In genomic region chr11:57432017-57432590, GRCh38 we compare ENCODE assay signal across 17 cellular contexts. TPM values are rescaled to one million over a fixed set of nuclear protein-coding genes. Genes with fewer than 3 reads are reported as not detected.
A peak's percentile ranks its signal among the peaks of the same experiment; 100 is the strongest.
DNase-seq lines count a peak whose midpoint lies in the region; ATAC-seq, FAIRE-seq and TF ChIP-seq lines count a peak whose summit lies in the region.
"Had no signal": no experiment of that assay in that cellular context is flagged by ENCODE, and none has a peak within 500 bp of the region (broad histone marks: within the 10 kb centered on the region; RNA-seq: fewer than 3 reads in every experiment).

No MANE protein-coding gene starts in this region.

- H3K27me3 ChIP-seq in GM12878 (replicated peaks in 1 of 2; ENCODE audit: control insufficient read depth in 2 of 2, insufficient read depth in 2 of 2, low read length in 1 of 2): no peaks in the 10 kb centered on the region

- no peak for TF ChIP-seq EP300 in GM12878 (IDR thresholded peaks at IDR 0.05; ENCODE audit: borderline replicate concordance in 1 of 2, control insufficient read depth in 1 of 2, low read depth in 2 of 2, low read length in 2 of 2)

- peak overlapping the region; percentile 68 to 71 for H3K4me3 Mint-ChIP-seq in CD14-positive monocyte
- H3K4me3 Mint-ChIP-seq in neural crest cell: peak overlapping the region; percentile 21
- no peak overlapping the region for H3K4me3 Mint-ChIP-seq in activated CD8-positive, alpha-beta T cell treated with anti-CD3 and anti-CD28 coated beads, Interleukin-2, amount 10 ng/mL, durations not matched to agents 7 days and 5 days
- H3K4me3 Mint-ChIP-seq in activated T-helper 2 cell treated with anti-CD3 and anti-CD28 coated beads, Interferon-gamma antibody, Interleukin-2, Interleukin-4, amounts not matched to agents 10 μg/mL and 5 μg/mL and 100 μg/mL, durations not matched to agents 14 hours and 24 hours and 36 hours (ENCODE audit: low read depth): no peak overlapping the region
- H3K4me3 Mint-ChIP-seq: activated CD8-positive, alpha-beta T cell treated with anti-CD3 and anti-CD28 coated beads for 36 hours; activated naive CD4-positive, alpha-beta T cell treated with anti-CD3 and anti-CD28 coated beads, Interleukin-2, amount 10 ng/mL, durations not matched to agents 7 days and 5 days had no signal

- H2AFZ ChIP-seq in GM12878 (ENCODE audit: control insufficient read depth, low read depth, low read length): peak overlapping the region; percentile 31; the same call in 1 of the 2 replicates

- H4K20me1 ChIP-seq in GM12878 (ENCODE audit: control insufficient read depth, insufficient read depth): no peaks in the 10 kb centered on the region

- CTCF ChIA-PET in GM12878 (lab: Yijun Ruan, JAX): interaction anchor here (2.6 to 6.4 kb wide), 3 partner anchors 25 to 60 kb away, joined by 10 to 40 read pairs (median 17); no protein-coding TSS in a partner anchor
- CTCF ChIA-PET in activated CD8-positive, alpha-beta T cell treated with anti-CD3 and anti-CD28 coated beads, Interleukin-2, amount 10 ng/mL, durations not matched to agents 7 days and 5 days (lab: Charles Lee): interaction anchor here (2.6 kb wide), 1 partner anchor 62 kb away, joined by 10 read pairs; no protein-coding TSS in a partner anchor

- DNase-seq in CD14-positive monocyte (ENCODE audit: low spot score) (no peak), GM12878 (ENCODE audit: low read depth, low spot score) (no peak), neural crest cell (ENCODE audit: low read depth, low spot score) (no peak), midbrain (lab: John Stamatoyannopoulos, UW) (no peak)
- DNase-seq in activated CD8-positive, alpha-beta T cell treated with anti-CD3 and anti-CD28 coated beads, Interleukin-2, amount 10 ng/mL, durations not matched to agents 7 days and 5 days: no peak
- no peak for DNase-seq in activated T-helper 2 cell treated with anti-CD3 and anti-CD28 coated beads, Interferon-gamma antibody, Interleukin-2, Interleukin-4, amounts not matched to agents 10 μg/mL and 5 μg/mL and 100 μg/mL, durations not matched to agents 14 hours and 24 hours and 36 hours (ENCODE audit: low spot score)
- DNase-seq: activated naive CD4-positive, alpha-beta T cell treated with anti-CD3 and anti-CD28 coated beads, Interleukin-2, amount 10 ng/mL, durations not matched to agents 7 days and 5 days; kidney; NCI-H1417; NCI-H510A; RPMI8226; stimulated activated CD4-positive, alpha-beta T cell treated with anti-CD3 and anti-CD28 coated beads, Interleukin-2, amount 100 ng/mL, for 48 hours had no signal

- no peak for TF ChIP-seq POLR2A in GM12878 (IDR thresholded peaks at IDR 0.05; ENCODE audit: low read depth, low read length)

- no peak overlapping the region for H3K27ac ChIP-seq in GM12878 (ENCODE audit: control insufficient read depth, insufficient read depth)
- H3K27ac ChIP-seq: cardiac muscle cell had no signal

- no peak overlapping the region for H3K4me2 ChIP-seq in GM12878 (ENCODE audit: control insufficient read depth, insufficient read depth)

- BruUV-seq in GM12878 (replicated peaks; lab: Mats Ljungman, UMichigan): no TSS peak

- peaks cover 0 to 2% (median 2%) of the 10 kb centered on the region in 3 donors for H3K27me3 Mint-ChIP-seq in CD14-positive monocyte (ENCODE audit: low read depth in 3 of 3)
- H3K27me3 Mint-ChIP-seq in neural crest cell (ENCODE audit: low read depth): peaks cover 19% of the 10 kb centered on the region
- peaks cover 16% of the 10 kb centered on the region for H3K27me3 Mint-ChIP-seq in activated CD8-positive, alpha-beta T cell treated with anti-CD3 and anti-CD28 coated beads, Interleukin-2, amount 10 ng/mL, durations not matched to agents 7 days and 5 days (ENCODE audit: low read depth)
- peaks cover 5% of the 10 kb centered on the region for H3K27me3 Mint-ChIP-seq in activated T-helper 2 cell treated with anti-CD3 and anti-CD28 coated beads, Interferon-gamma antibody, Interleukin-2, Interleukin-4, amounts not matched to agents 10 μg/mL and 5 μg/mL and 100 μg/mL, durations not matched to agents 14 hours and 24 hours and 36 hours (ENCODE audit: low read depth)
- H3K27me3 Mint-ChIP-seq: activated CD8-positive, alpha-beta T cell treated with anti-CD3 and anti-CD28 coated beads for 36 hours had no signal

- no peaks in the 10 kb centered on the region for H3K36me3 Mint-ChIP-seq in CD14-positive monocyte
- no peaks in the 10 kb centered on the region for H3K36me3 Mint-ChIP-seq in neural crest cell (ENCODE audit: low read depth)
- H3K36me3 Mint-ChIP-seq in activated CD8-positive, alpha-beta T cell treated with anti-CD3 and anti-CD28 coated beads, Interleukin-2, amount 10 ng/mL, durations not matched to agents 7 days and 5 days (ENCODE audit: low read depth): no peaks in the 10 kb centered on the region
- no peaks in the 10 kb centered on the region for H3K36me3 Mint-ChIP-seq in activated T-helper 2 cell treated with anti-CD3 and anti-CD28 coated beads, Interferon-gamma antibody, Interleukin-2, Interleukin-4, amounts not matched to agents 10 μg/mL and 5 μg/mL and 100 μg/mL, durations not matched to agents 14 hours and 24 hours and 36 hours (ENCODE audit: low read depth)
- H3K36me3 Mint-ChIP-seq: activated naive CD4-positive, alpha-beta T cell treated with anti-CD3 and anti-CD28 coated beads, Interleukin-2, amount 10 ng/mL, durations not matched to agents 7 days and 5 days had no signal

- peaks cover 2% of the 10 kb centered on the region; the same call in 1 of the 2 replicates for H3K79me2 ChIP-seq in GM12878 (ENCODE audit: control insufficient read depth, insufficient read depth, low read length)

- intact Hi-C loops in CD14-positive monocyte (cut with micrococcal nuclease) (no loop called here), GM12878 (cut with micrococcal nuclease; ENCODE audit: unreplicated experiment) (no loop called here)
- intact Hi-C loops in activated T-helper 2 cell treated with anti-CD3 and anti-CD28 coated beads, Interferon-gamma antibody, Interleukin-2, Interleukin-4, amounts not matched to agents 10 μg/mL and 5 μg/mL and 100 μg/mL, durations not matched to agents 14 hours and 24 hours and 36 hours (cut with micrococcal nuclease): no loop called here

- H3K4me1 Mint-ChIP-seq in CD14-positive monocyte: peaks cover 55% of the 10 kb centered on the region
- peaks cover 27% of the 10 kb centered on the region for H3K4me1 Mint-ChIP-seq in neural crest cell
- peaks cover 11% of the 10 kb centered on the region for H3K4me1 Mint-ChIP-seq in activated CD8-positive, alpha-beta T cell treated with anti-CD3 and anti-CD28 coated beads, Interleukin-2, amount 10 ng/mL, durations not matched to agents 7 days and 5 days (ENCODE audit: low read depth)
- H3K4me1 Mint-ChIP-seq in activated T-helper 2 cell treated with anti-CD3 and anti-CD28 coated beads, Interferon-gamma antibody, Interleukin-2, Interleukin-4, amounts not matched to agents 10 μg/mL and 5 μg/mL and 100 μg/mL, durations not matched to agents 14 hours and 24 hours and 36 hours (ENCODE audit: low read depth): peaks cover 16% of the 10 kb centered on the region

- H3K9me3 ChIP-seq in GM12878 (replicated peaks; ENCODE audit: control insufficient read depth, insufficient read depth, low read length): no peaks in the 10 kb centered on the region

- FAIRE-seq in GM12878 (lab: Jason Lieb, UNC): no peak
- FAIRE-seq: kidney had no signal

- POLR2A ChIA-PET in GM12878 (lab: Charles Lee): interaction anchor here (0.6 to 1.8 kb wide), 2 partner anchors 11 to 43 kb away, joined by 3 to 6 read pairs; no protein-coding TSS in a partner anchor
- POLR2A ChIA-PET in activated CD8-positive, alpha-beta T cell treated with anti-CD3 and anti-CD28 coated beads, Interleukin-2, amount 10 ng/mL, durations not matched to agents 7 days and 5 days (lab: Charles Lee): no interaction called here

- no peak overlapping the region for H3K4me3 ChIP-seq in GM12878
- H3K4me3 ChIP-seq: cardiac muscle cell had no signal

- ATAC-seq in HG02759 (IDR thresholded peaks at IDR 0.05; ENCODE audit: unreplicated experiment) (peak; percentile 14), GM12878 (no peak; the same call in 2 of the 3 replicates), HG03520 (IDR thresholded peaks at IDR 0.05; ENCODE audit: unreplicated experiment) (no peak)
- ATAC-seq in activated CD8-positive, alpha-beta T cell treated with anti-CD3 and anti-CD28 coated beads, Interleukin-2, amount 10 ng/mL, durations not matched to agents 7 days and 5 days: no peak
- ATAC-seq: HCT116 had no signal

- RAD21 ChIA-PET in GM12878 (lab: Charles Lee; ENCODE audit: unreplicated experiment): interaction anchor here (1.0 to 1.7 kb wide), 2 partner anchors 82 to 86 kb away, joined by 4 to 6 read pairs; no protein-coding TSS in a partner anchor

- WGBS in GM12878 (ENCODE audit: insufficient coverage, insufficient replicate concordance, low lambda C conversion rate, missing lambda C conversion rate): 76% methylated on average over 7 of the region's 7 CpGs

- no peak for TF ChIP-seq RAD21 in GM12878 (IDR thresholded peaks at IDR 0.05; ENCODE audit: insufficient read depth, low read depth, low read length)

- H3K9me3 Mint-ChIP-seq in CD14-positive monocyte: no peaks in the 10 kb centered on the region
- no peaks in the 10 kb centered on the region for H3K9me3 Mint-ChIP-seq in neural crest cell
- no peaks in the 10 kb centered on the region for H3K9me3 Mint-ChIP-seq in activated CD8-positive, alpha-beta T cell treated with anti-CD3 and anti-CD28 coated beads, Interleukin-2, amount 10 ng/mL, durations not matched to agents 7 days and 5 days (ENCODE audit: insufficient read depth)
- no peaks in the 10 kb centered on the region for H3K9me3 Mint-ChIP-seq in activated T-helper 2 cell treated with anti-CD3 and anti-CD28 coated beads, Interferon-gamma antibody, Interleukin-2, Interleukin-4, amounts not matched to agents 10 μg/mL and 5 μg/mL and 100 μg/mL, durations not matched to agents 14 hours and 24 hours and 36 hours
- H3K9me3 Mint-ChIP-seq: activated CD8-positive, alpha-beta T cell treated with anti-CD3 and anti-CD28 coated beads for 36 hours; activated naive CD4-positive, alpha-beta T cell treated with anti-CD3 and anti-CD28 coated beads, Interleukin-2, amount 10 ng/mL, durations not matched to agents 7 days and 5 days had no signal

- H3K9ac ChIP-seq in GM12878 (ENCODE audit: control insufficient read depth, insufficient read depth, low read length): no peak overlapping the region

- SMC1A ChIA-PET in GM12878 (lab: Charles Lee; ENCODE audit: uncharacterized antibody, unreplicated experiment): interaction anchor here (1.2 kb wide), 1 partner anchor 94 kb away, joined by 3 read pairs; no protein-coding TSS in a partner anchor

- H3K4me1 ChIP-seq in GM12878 (ENCODE audit: control insufficient read depth, insufficient read depth, low read length): peaks cover 9% of the 10 kb centered on the region

- TF ChIP-seq CTCF in CD14-positive monocyte (IDR thresholded peaks at IDR 0.05) (no peak), GM12878 (IDR thresholded peaks at IDR 0.05 in 2 of 3, conservative IDR thresholded peaks at IDR 0.05 in 1 of 3; ENCODE audit: control insufficient read depth in 2 of 3, extremely low read depth in 1 of 3, insufficient read depth in 1 of 3, low read depth in 3 of 3, low read length in 3 of 3) (no peak), neural crest cell (conservative IDR thresholded peaks at IDR 0.05) (no peak)

- in situ Hi-C loops in GM12878 (cut with MboI): no loop called here

- peak overlapping the region; percentile 90 to 98 (median 94) for H3K27ac Mint-ChIP-seq in CD14-positive monocyte
- peak overlapping the region; percentile 80 for H3K27ac Mint-ChIP-seq in neural crest cell (ENCODE audit: unreplicated experiment)
- H3K27ac Mint-ChIP-seq in activated CD8-positive, alpha-beta T cell treated with anti-CD3 and anti-CD28 coated beads, Interleukin-2, amount 10 ng/mL, durations not matched to agents 7 days and 5 days: no peak overlapping the region
- no peak overlapping the region for H3K27ac Mint-ChIP-seq in activated T-helper 2 cell treated with anti-CD3 and anti-CD28 coated beads, Interferon-gamma antibody, Interleukin-2, Interleukin-4, amounts not matched to agents 10 μg/mL and 5 μg/mL and 100 μg/mL, durations not matched to agents 14 hours and 24 hours and 36 hours
- H3K27ac Mint-ChIP-seq: activated CD8-positive, alpha-beta T cell treated with anti-CD3 and anti-CD28 coated beads for 36 hours; activated naive CD4-positive, alpha-beta T cell treated with anti-CD3 and anti-CD28 coated beads, Interleukin-2, amount 10 ng/mL, durations not matched to agents 7 days and 5 days had no signal

- no peaks in the 10 kb centered on the region for H3K36me3 ChIP-seq in GM12878 (ENCODE audit: control insufficient read depth in 2 of 2, insufficient read depth in 2 of 2, low read length in 1 of 2)
- H3K36me3 ChIP-seq: cardiac muscle cell had no signal

RNA-seq across cellular contexts. Expression of gene SLC43A3, which starts 5.2 kb away (rescaled TPM):
- 100 to 1,000 TPM; 109 to 116 TPM for polyA plus RNA-seq in CD14-positive monocyte
- 332 and 410 TPM in 2 replicates for total RNA-seq in GM12878 (2013; cell fraction: nucleolus; rRNA removed)
- total RNA-seq in GM12878 (2014; rRNA removed): 104 and 112 TPM in 2 replicates
- 79.7 and 80.2 TPM in 2 replicates for total RNA-seq in GM12878 (2014; rRNA removed; fragmentation: Illumina TruSeq; extraction: Trizol)
- total RNA-seq in GM12878 (2021): 147 and 158 TPM in 2 replicates
- 77.0 TPM for polyA plus RNA-seq in GM12878 (2011; ENCODE audit: low read depth)
- polyA plus RNA-seq in GM12878 (2011; rRNA removed): 129 and 237 TPM in 2 replicates
- 362 and 451 TPM in 2 replicates for polyA plus RNA-seq in GM12878 (2011; cell fraction: cytosol; rRNA removed)
- polyA plus RNA-seq in GM12878 (2011; cell fraction: nucleus; rRNA removed): 282 and 405 TPM in 2 replicates
- polyA plus RNA-seq in GM12878 (2012): 84.4 and 111 TPM in 2 replicates
- polyA plus RNA-seq in GM12878 (2014; fragmentation: Illumina TruSeq; extraction: Trizol): 153 and 168 TPM in 2 replicates
- polyA plus RNA-seq in GM12878 (2014; fragmentation: Nextera tagmentation; extraction: Ambion mirVana): 10 to 100 TPM; 37.5 to 79.9 TPM
- 107 and 111 TPM in 2 replicates for polyA plus RNA-seq in GM12878 (2014; rRNA removed)
- 100 to 1,000 TPM; 189 to 200 TPM for polyA plus RNA-seq in GM12878 (2016; fragmentation: Nextera tagmentation; extraction: Ambion mirVana)
- 286 and 303 TPM in 2 replicates for polyA minus RNA-seq in GM12878 (2011; rRNA and poly(A)+ RNA removed)
- 73.4 and 78.4 TPM in 2 replicates for polyA minus RNA-seq in GM12878 (2011; cell fraction: cytosol; rRNA and poly(A)+ RNA removed)
- 142 and 145 TPM in 2 replicates for polyA minus RNA-seq in GM12878 (2011; cell fraction: nucleus; rRNA and poly(A)+ RNA removed)
- 52.9 and 53.7 TPM in 2 replicates for total RNA-seq in neural crest cell
- total RNA-seq in activated CD8-positive, alpha-beta T cell treated with anti-CD3 and anti-CD28 coated beads, Interleukin-2, amount 10 ng/mL, durations not matched to agents 7 days and 5 days: 100 to 1,000 TPM; 103 to 120 TPM
- total RNA-seq in activated T-helper 2 cell treated with anti-CD3 and anti-CD28 coated beads, Interferon-gamma antibody, Interleukin-2, Interleukin-4, amounts not matched to agents 10 μg/mL and 5 μg/mL and 100 μg/mL, durations not matched to agents 14 hours and 24 hours and 36 hours: 174 and 189 TPM in 2 replicates

RNA-seq across cellular contexts. Expression of gene RTN4RL2, which starts 28.2 kb away (rescaled TPM):
- polyA plus RNA-seq in CD14-positive monocyte: under 1 TPM; 0.40 to 0.53 TPM
- not detected in 2 replicates for total RNA-seq in GM12878 (2013; cell fraction: nucleolus; rRNA removed)
- 0.33 and 0.34 TPM in 2 replicates for total RNA-seq in GM12878 (2014; rRNA removed)
- total RNA-seq in GM12878 (2014; rRNA removed; fragmentation: Illumina TruSeq; extraction: Trizol): not detected in 2 replicates
- total RNA-seq in GM12878 (2021): 1.0 and 1.1 TPM in 2 replicates
- not detected for polyA plus RNA-seq in GM12878 (2011; ENCODE audit: low read depth)
- polyA plus RNA-seq in GM12878 (2011; rRNA removed): not detected in 2 replicates
- 0.03 and 0.09 TPM in 2 replicates for polyA plus RNA-seq in GM12878 (2011; cell fraction: cytosol; rRNA removed)
- 0.22 and 0.39 TPM in 2 replicates for polyA plus RNA-seq in GM12878 (2011; cell fraction: nucleus; rRNA removed)
- polyA plus RNA-seq in GM12878 (2012): 0.08 and 0.11 TPM in 2 replicates
- not detected in 2 replicates for polyA plus RNA-seq in GM12878 (2014; fragmentation: Illumina TruSeq; extraction: Trizol)
- polyA plus RNA-seq in GM12878 (2014; fragmentation: Nextera tagmentation; extraction: Ambion mirVana): under 1 TPM in 1 of 2 experiments, not detected in 1; 0.14 TPM
- polyA plus RNA-seq in GM12878 (2014; rRNA removed): 0.58 and 0.88 TPM in 2 replicates
- polyA plus RNA-seq in GM12878 (2016; fragmentation: Nextera tagmentation; extraction: Ambion mirVana): under 1 TPM; 0.48 to 0.55 TPM
- not detected in 2 replicates for polyA minus RNA-seq in GM12878 (2011; rRNA and poly(A)+ RNA removed)
- not detected in 2 replicates for polyA minus RNA-seq in GM12878 (2011; cell fraction: cytosol; rRNA and poly(A)+ RNA removed)
- polyA minus RNA-seq in GM12878 (2011; cell fraction: nucleus; rRNA and poly(A)+ RNA removed): 0.36 and 0.38 TPM in 2 replicates
- 2.4 and 3.4 TPM in 2 replicates for total RNA-seq in neural crest cell
- under 1 TPM; 0.47 to 0.57 TPM for total RNA-seq in activated CD8-positive, alpha-beta T cell treated with anti-CD3 and anti-CD28 coated beads, Interleukin-2, amount 10 ng/mL, durations not matched to agents 7 days and 5 days
- 0.18 TPM in 1 of 2 replicates, not detected in the other for total RNA-seq in activated T-helper 2 cell treated with anti-CD3 and anti-CD28 coated beads, Interferon-gamma antibody, Interleukin-2, Interleukin-4, amounts not matched to agents 10 μg/mL and 5 μg/mL and 100 μg/mL, durations not matched to agents 14 hours and 24 hours and 36 hours

RNA-seq across cellular contexts. Expression of gene PRG2, which starts 41.7 kb away (rescaled TPM):
- polyA plus RNA-seq in CD14-positive monocyte: not detected
- 1.2 and 1.3 TPM in 2 replicates for total RNA-seq in GM12878 (2013; cell fraction: nucleolus; rRNA removed)
- 0.68 TPM in 1 of 2 replicates, not detected in the other for total RNA-seq in GM12878 (2014; rRNA removed)
- total RNA-seq in GM12878 (2014; rRNA removed; fragmentation: Illumina TruSeq; extraction: Trizol): 0.41 TPM in 1 of 2 replicates, not detected in the other
- 1.7 and 2.0 TPM in 2 replicates for total RNA-seq in GM12878 (2021)
- 1.2 TPM for polyA plus RNA-seq in GM12878 (2011; ENCODE audit: low read depth)
- polyA plus RNA-seq in GM12878 (2011; rRNA removed): 0.23 and 0.43 TPM in 2 replicates
- 0.87 and 1.3 TPM in 2 replicates for polyA plus RNA-seq in GM12878 (2011; cell fraction: cytosol; rRNA removed)
- polyA plus RNA-seq in GM12878 (2011; cell fraction: nucleus; rRNA removed): 7.3 and 7.5 TPM in 2 replicates
- polyA plus RNA-seq in GM12878 (2012): 1.3 and 1.7 TPM in 2 replicates
- polyA plus RNA-seq in GM12878 (2014; fragmentation: Illumina TruSeq; extraction: Trizol): 0.10 TPM in 1 of 2 replicates, not detected in the other
- polyA plus RNA-seq in GM12878 (2014; fragmentation: Nextera tagmentation; extraction: Ambion mirVana): 1 to 10 TPM in 1 of 2 experiments, under 1 TPM in 1; 0.88 to 1.0 TPM
- polyA plus RNA-seq in GM12878 (2014; rRNA removed): 0.25 and 0.40 TPM in 2 replicates
- polyA plus RNA-seq in GM12878 (2016; fragmentation: Nextera tagmentation; extraction: Ambion mirVana): under 1 TPM in 1 of 2 experiments, not detected in 1; 0.19 TPM
- 0.72 and 1.2 TPM in 2 replicates for polyA minus RNA-seq in GM12878 (2011; rRNA and poly(A)+ RNA removed)
- polyA minus RNA-seq in GM12878 (2011; cell fraction: cytosol; rRNA and poly(A)+ RNA removed): not detected in 2 replicates
- 0.36 and 1.1 TPM in 2 replicates for polyA minus RNA-seq in GM12878 (2011; cell fraction: nucleus; rRNA and poly(A)+ RNA removed)
- total RNA-seq in neural crest cell: 0.23 TPM in 1 of 2 replicates, not detected in the other
- total RNA-seq in activated CD8-positive, alpha-beta T cell treated with anti-CD3 and anti-CD28 coated beads, Interleukin-2, amount 10 ng/mL, durations not matched to agents 7 days and 5 days: under 1 TPM in 1 of 2 experiments, not detected in 1; 0.26 TPM
- 0.18 TPM in 1 of 2 replicates, not detected in the other for total RNA-seq in activated T-helper 2 cell treated with anti-CD3 and anti-CD28 coated beads, Interferon-gamma antibody, Interleukin-2, Interleukin-4, amounts not matched to agents 10 μg/mL and 5 μg/mL and 100 μg/mL, durations not matched to agents 14 hours and 24 hours and 36 hours
- total RNA-seq: cardiac muscle cell had no signal
- polyA plus RNA-seq: cardiac muscle cell had no signal

RNA-seq across cellular contexts. Expression of gene PRG3, which starts 51.2 kb away (rescaled TPM):
- polyA plus RNA-seq in CD14-positive monocyte: not detected
- total RNA-seq in GM12878 (2013; cell fraction: nucleolus; rRNA removed): not detected in 2 replicates
- not detected in 2 replicates for total RNA-seq in GM12878 (2014; rRNA removed)
- total RNA-seq in GM12878 (2014; rRNA removed; fragmentation: Illumina TruSeq; extraction: Trizol): not detected in 2 replicates
- total RNA-seq in GM12878 (2021): not detected in 2 replicates
- polyA plus RNA-seq in GM12878 (2011; ENCODE audit: low read depth): not detected
- not detected in 2 replicates for polyA plus RNA-seq in GM12878 (2011; rRNA removed)
- not detected in 2 replicates for polyA plus RNA-seq in GM12878 (2011; cell fraction: cytosol; rRNA removed)
- polyA plus RNA-seq in GM12878 (2011; cell fraction: nucleus; rRNA removed): not detected in 2 replicates
- polyA plus RNA-seq in GM12878 (2012): not detected in 2 replicates
- polyA plus RNA-seq in GM12878 (2014; fragmentation: Illumina TruSeq; extraction: Trizol): not detected in 2 replicates
- not detected for polyA plus RNA-seq in GM12878 (2014; fragmentation: Nextera tagmentation; extraction: Ambion mirVana)
- polyA plus RNA-seq in GM12878 (2014; rRNA removed): not detected in 2 replicates
- not detected for polyA plus RNA-seq in GM12878 (2016; fragmentation: Nextera tagmentation; extraction: Ambion mirVana)
- not detected in 2 replicates for polyA minus RNA-seq in GM12878 (2011; rRNA and poly(A)+ RNA removed)
- polyA minus RNA-seq in GM12878 (2011; cell fraction: cytosol; rRNA and poly(A)+ RNA removed): not detected in 2 replicates
- not detected in 2 replicates for polyA minus RNA-seq in GM12878 (2011; cell fraction: nucleus; rRNA and poly(A)+ RNA removed)
- total RNA-seq in neural crest cell: not detected in 2 replicates
- total RNA-seq in activated CD8-positive, alpha-beta T cell treated with anti-CD3 and anti-CD28 coated beads, Interleukin-2, amount 10 ng/mL, durations not matched to agents 7 days and 5 days: not detected
- total RNA-seq in activated T-helper 2 cell treated with anti-CD3 and anti-CD28 coated beads, Interferon-gamma antibody, Interleukin-2, Interleukin-4, amounts not matched to agents 10 μg/mL and 5 μg/mL and 100 μg/mL, durations not matched to agents 14 hours and 24 hours and 36 hours: not detected in 2 replicates
- total RNA-seq: activated CD8-positive, alpha-beta T cell treated with anti-CD3 and anti-CD28 coated beads for 36 hours; cardiac muscle cell; kidney had no signal
- polyA plus RNA-seq: cardiac muscle cell had no signal

Comparison
In these comparisons a context has a peak if more than half of its experiments do, and no peak if none do; other contexts are left out.
1. H3K27ac Mint-ChIP-seq: peak in CD14-positive monocyte (7 of 7) and neural crest cell (single experiment); none in activated CD8-positive, alpha-beta T cell treated with anti-CD3 and anti-CD28 coated beads, Interleukin-2, amount 10 ng/mL, durations not matched to agents 7 days and 5 days (single experiment) and activated T-helper 2 cell treated with anti-CD3 and anti-CD28 coated beads, Interferon-gamma antibody, Interleukin-2, Interleukin-4, amounts not matched to agents 10 μg/mL and 5 μg/mL and 100 μg/mL, durations not matched to agents 14 hours and 24 hours and 36 hours (single experiment).
2. H3K4me3 Mint-ChIP-seq: peak in CD14-positive monocyte (2 of 2) and neural crest cell (single experiment); none in activated CD8-positive, alpha-beta T cell treated with anti-CD3 and anti-CD28 coated beads, Interleukin-2, amount 10 ng/mL, durations not matched to agents 7 days and 5 days (single experiment) and activated T-helper 2 cell treated with anti-CD3 and anti-CD28 coated beads, Interferon-gamma antibody, Interleukin-2, Interleukin-4, amounts not matched to agents 10 μg/mL and 5 μg/mL and 100 μg/mL, durations not matched to agents 14 hours and 24 hours and 36 hours (single experiment).